In the genomic region with DNA sequence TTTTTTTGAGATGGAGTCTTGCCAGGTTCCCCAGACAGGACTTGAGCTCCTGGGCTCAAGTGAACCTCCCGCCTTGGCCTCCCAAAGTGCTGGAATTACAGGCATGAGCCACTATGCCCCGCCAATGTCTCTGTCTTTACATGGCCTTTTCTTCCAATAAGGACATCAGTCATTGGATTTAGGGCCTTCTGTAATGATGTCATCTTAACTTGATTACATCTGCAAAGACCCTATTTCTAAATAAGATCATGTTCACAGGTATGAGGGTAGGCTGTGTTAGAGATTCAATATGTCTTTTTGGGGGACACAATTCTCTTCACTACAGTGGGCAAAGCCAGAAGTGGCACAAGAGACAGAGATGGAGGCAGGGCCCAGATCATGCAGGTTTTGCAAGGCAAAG, we compare ENCODE assay signal across 35 cellular contexts.
"Had no signal": no experiment of that assay in that cellular context is flagged by ENCODE, and none has a peak within 500 bp of the region (broad histone marks: within the 10 kb centered on the region; RNA-seq: fewer than 3 reads in every experiment).

No MANE protein-coding gene starts in this region.

- H3K36me3 ChIP-seq: MG63 had no signal

- H3K27me3 ChIP-seq: MG63 had no signal

- DNase-seq: Karpas-422, Kasumi-1, MG63, MM.1S, MV-4-11, NCI-H1048, NCI-H1092, NCI-H1092 treated with DMSO at 0.1 percent for 48 hours, NCI-H1105, NCI-H1105 treated with DMSO at 0.1 percent for 48 hours, NCI-H1417, NCI-H1417 treated with DMSO at 0.1 percent for 48 hours, NCI-H1436, NCI-H1436 treated with DMSO at 0.1 percent for 48 hours, NCI-H146, NCI-H1694, NCI-H1694 treated with DMSO at 0.1 percent for 48 hours, NCI-H187, NCI-H187 treated with DMSO at 0.1 percent for 48 hours, NCI-H1930, NCI-H2029, NCI-H2029 treated with DMSO at 0.1 percent for 48 hours, NCI-H2081, NCI-H2081 treated with DMSO at 0.1 percent for 48 hours, NCI-H2107, NCI-H2171, NCI-H2171 treated with DMSO at 0.1 percent for 48 hours, NCI-H2227 treated with DMSO at 0.1 percent for 48 hours, NCI-H226, NCI-H345, NCI-H446, NCI-H446 treated with DMSO at 0.1 percent for 48 hours, NCI-H510A, NCI-H510A treated with DMSO at 0.1 percent for 48 hours, NCI-H524 had no signal

- H3K4me3 ChIP-seq: MG63 had no signal

- H3K9me3 ChIP-seq: MG63 had no signal
